ENCODE assay signal across 11 cellular contexts in the genomic region with DNA sequence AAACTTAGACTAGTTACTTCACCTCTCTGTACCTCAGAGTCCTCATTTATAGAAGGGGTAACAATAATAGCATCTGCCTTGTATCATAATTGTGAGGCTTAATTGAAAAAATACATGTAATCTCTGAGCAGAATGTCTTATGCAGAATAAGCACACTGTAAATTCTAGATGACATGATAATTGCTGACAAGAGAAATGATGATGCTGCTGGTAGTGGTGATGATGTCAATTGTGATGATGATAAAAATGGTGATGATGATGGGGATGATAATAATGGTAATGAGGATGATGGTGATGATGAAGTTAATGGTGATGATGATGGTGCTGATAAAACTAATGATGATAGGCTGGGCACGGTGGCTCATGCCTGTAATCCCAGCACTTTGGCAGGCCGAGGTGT.
"Had no signal": no experiment of that assay in that cellular context is flagged by ENCODE, and none has a peak within 500 bp of the region (broad histone marks: within the 10 kb centered on the region; RNA-seq: fewer than 3 reads in every experiment).

No MANE protein-coding gene starts in this region.

- H3K4me1 ChIP-seq: HAP-1 had no signal

- H3K9me3 ChIP-seq: HAP-1 had no signal

- H3K36me3 ChIP-seq: HAP-1 had no signal

- H2AFZ ChIP-seq: GM23248, GM23338 had no signal

- H3K4me3 ChIP-seq: GM23248, GM23338, HAP-1 had no signal

- H3K9ac ChIP-seq: GM23248 had no signal

- DNase-seq: GM23248, GOT3, H7, H9, HCEC 1CT, HFFc6 had no signal

- FAIRE-seq: H1, H54 had no signal

- ATAC-seq: GM23338, HCT116 had no signal

- H3K4me2 ChIP-seq: GM23338 had no signal

- H3K27ac ChIP-seq: GM23248 had no signal
